25 cellular contexts compared by ENCODE assay signal in genomic region chr1:18470650-18471355, GRCh38. TPM values are rescaled to one million over a fixed set of nuclear protein-coding genes. Genes with fewer than 3 reads are reported as not detected.
"Had no signal": no experiment of that assay in that cellular context is flagged by ENCODE, and none has a peak within 500 bp of the region (broad histone marks: within the 10 kb centered on the region; RNA-seq: fewer than 3 reads in every experiment).

No MANE protein-coding gene starts in this region.

- H3K9me3 ChIP-seq: heart left ventricle, left lung, testis, transverse colon had no signal

- H3K36me3 ChIP-seq: heart left ventricle, left lung, transverse colon had no signal

- H3K27ac ChIP-seq: coronary artery, heart left ventricle, left lung, testis, transverse colon had no signal

- H3K27me3 ChIP-seq: testis, transverse colon had no signal

- H3K4me1 ChIP-seq: heart left ventricle, left lung, testis, transverse colon had no signal

- ATAC-seq: esophagus mucosa; heart left ventricle; left lung; right cardiac atrium; stimulated activated naive CD8-positive, alpha-beta T cell treated with anti-CD3 and anti-CD28 coated beads, Interleukin-15, Interleukin-2, amounts not matched to agents 100 U/mL and 50 U/mL, for 24 hours; WTC11 had no signal

- H3K4me3 ChIP-seq: coronary artery, heart left ventricle, left lung, lung, testis, transverse colon had no signal

- DNase-seq: activated CD4-positive, alpha-beta memory T cell treated with anti-CD3 and anti-CD28 coated beads, Interleukin-2, amount 10 ng/mL, durations not matched to agents 7 days and 5 days; activated CD4-positive, alpha-beta T cell treated with anti-CD3 and anti-CD28 coated beads for 1 hour; activated CD4-positive, alpha-beta T cell treated with anti-CD3 and anti-CD28 coated beads, Interleukin-2, amount 10 ng/mL, durations not matched to agents 7 days and 5 days; activated CD8-positive, alpha-beta memory T cell treated with anti-CD3 and anti-CD28 coated beads, Interleukin-2, amount 50 U/mL, for 48 hours; activated gamma-delta T cell treated with Interleukin-2 at 50 U/mL for 16 hours; activated naive CD4-positive, alpha-beta T cell treated with anti-CD3 and anti-CD28 coated beads, Interleukin-2, amount 50 U/mL, for 16 hours; activated T-cell treated with anti-CD3 and anti-CD28 coated beads, Interleukin-2, amount 50 U/mL, for 24 hours; amniotic stem cell; central memory CD4-positive, alpha-beta T cell; foreskin fibroblast; heart left ventricle; kidney glomerular epithelial cell; left lung; mesendoderm; right cardiac atrium; stimulated activated CD4-positive, alpha-beta T cell treated with anti-CD3 and anti-CD28 coated beads, Interleukin-2, amount 100 ng/mL, for 48 hours; stimulated activated naive CD8-positive, alpha-beta T cell treated with anti-CD3 and anti-CD28 coated beads, Interleukin-15, Interleukin-2, amounts not matched to agents 100 U/mL and 50 U/mL, for 24 hours; T-helper 2 cell; testis; transverse colon had no signal

RNA-seq across cellular contexts. Expression of gene KLHDC7A, which starts 9.9 kb away (rescaled TPM):
- total RNA-seq: activated CD4-positive, alpha-beta memory T cell treated with anti-CD3 and anti-CD28 coated beads, Interleukin-2, amount 10 ng/mL, durations not matched to agents 7 days and 5 days; activated CD4-positive, alpha-beta T cell treated with anti-CD3 and anti-CD28 coated beads, Interleukin-2, amount 10 ng/mL, durations not matched to agents 7 days and 5 days; mononuclear cell had no signal
- polyA plus RNA-seq: heart left ventricle had no signal
